Comparison of ENCODE assay signal across 15 cellular contexts in genomic region chr9:137273616-137274320, GRCh38. TPM values are rescaled to one million over a fixed set of nuclear protein-coding genes. Genes with fewer than 3 reads are reported as not detected.
DNase-seq lines count a peak whose midpoint lies in the region; FAIRE-seq and TF ChIP-seq lines count a peak whose summit lies in the region.
"Had no signal": no experiment of that assay in that cellular context is flagged by ENCODE, and none has a peak within 500 bp of the region (broad histone marks: within the 10 kb centered on the region; RNA-seq: fewer than 3 reads in every experiment).

No MANE protein-coding gene starts in this region.

- no peak for TF ChIP-seq EP300 in H1 (IDR thresholded peaks at IDR 0.05; ENCODE audit: borderline replicate concordance in 1 of 2, low read depth in 2 of 2, low read length in 2 of 2)

- no peak overlapping the region for H3K56ac ChIP-seq in H1 (replicated peaks; ENCODE audit: insufficient read length, low read depth, low read length)

- no peak overlapping the region for H4K91ac ChIP-seq in H1 (replicated peaks; ENCODE audit: insufficient read length, low read length)

- 89% methylated on average over 15 of the region's 15 CpGs; no CpG with 5 or more reads in 1 of the 2 experiments for WGBS in H1 (ENCODE audit: extremely low coverage in 1 of 2, insufficient coverage in 1 of 2, insufficient read length in 1 of 2, insufficient replicate concordance in 2 of 2, low coverage in 1 of 2, low lambda C conversion rate in 2 of 2, missing lambda C conversion rate in 1 of 2), 2 experiments
- 24 to 61% (median 47%) methylated on average over 14 to 15 of the region's 15 CpGs for WGBS in small intestine, 3 donors

- no peak overlapping the region for H3K4ac ChIP-seq in H1 (replicated peaks; ENCODE audit: insufficient read length, low read depth, low read length)

- H4K20me1 ChIP-seq in H1 (replicated peaks in 1 of 2; ENCODE audit: control insufficient read depth in 1 of 2, insufficient read depth in 2 of 2, low read length in 2 of 2), result peaks cover 4 to 7% of the 10 kb centered on the region in 2 experiments

- no peak overlapping the region for H2AFZ ChIP-seq in H1 (ENCODE audit: low read length)

- H3K27me3 ChIP-seq in H1 (replicated peaks in 1 of 4; ENCODE audit: control insufficient read depth in 3 of 4, extremely low read depth in 1 of 4, insufficient read depth in 3 of 4, low read length in 3 of 4) (peaks cover 0 to 7% (median 2%) of the 10 kb centered on the region in 4 experiments; a peak in 4 of 7 replicates), small intestine (ENCODE audit: control insufficient read depth in 2 of 2, insufficient read depth in 2 of 2, low read length in 2 of 2) (no peaks in the 10 kb centered on the region), BE2C (no peaks in the 10 kb centered on the region)

- H3K4me3 ChIP-seq in H1 (ENCODE audit: extremely low read depth in 1 of 4, insufficient read depth in 2 of 4, low read depth in 3 of 4, low read length in 4 of 4), result no peak overlapping the region
- no peak overlapping the region for H3K4me3 ChIP-seq in small intestine (ENCODE audit: low read depth in 1 of 2, low read length in 2 of 2)
- H3K4me3 ChIP-seq in BE2C (ENCODE audit: low read depth, low read length), result no peak overlapping the region
- H3K4me3 ChIP-seq: A549 had no signal

- H3K9me3 ChIP-seq in H1 (ENCODE audit: insufficient read depth in 2 of 2, low read depth in 1 of 2, low read length in 1 of 2) (no peaks in the 10 kb centered on the region), small intestine (ENCODE audit: control insufficient read depth, low read depth) (no peaks in the 10 kb centered on the region), BE2C (no peaks in the 10 kb centered on the region)
- H3K9me3 ChIP-seq: A549 had no signal

- CTCF ChIA-PET in H1 (lab: Charles Lee; ENCODE audit: partially characterized antibody), result interaction anchor here (0.5 to 2.2 kb wide), 10 partner anchors 9 to 212 kb away, joined by 3 to 8 read pairs (median 4); no protein-coding TSS in a partner anchor

- no peak overlapping the region for H3K18ac ChIP-seq in H1 (ENCODE audit: extremely low read depth, low read length)

- no peak overlapping the region for H3K14ac ChIP-seq in H1 (ENCODE audit: insufficient read length)

- no peaks in the 10 kb centered on the region for H3K79me2 ChIP-seq in H1 (ENCODE audit: control insufficient read depth in 1 of 2, insufficient read depth in 2 of 2, low read length in 2 of 2)

- no peak overlapping the region for H2BK120ac ChIP-seq in H1 (replicated peaks; ENCODE audit: low read depth, low read length)

- no peak for TF ChIP-seq RAD21 in H1 (IDR thresholded peaks at IDR 0.05 in 1 of 2, conservative IDR thresholded peaks at IDR 0.05 in 1 of 2; ENCODE audit: low read depth in 2 of 2, low read length in 2 of 2)

- no peak for TF ChIP-seq POLR2A in H1 (IDR thresholded peaks at IDR 0.05; ENCODE audit: control extremely low read depth in 1 of 2, low read depth in 2 of 2, low read length in 2 of 2)

- H3K4me1 ChIP-seq in H1 (replicated peaks in 1 of 4; ENCODE audit: control insufficient read depth in 3 of 4, insufficient read depth in 4 of 4, low read length in 3 of 4) (peaks cover 0 to 23% (median 13%) of the 10 kb centered on the region in 4 experiments; a peak in 6 of 7 replicates), small intestine (ENCODE audit: control insufficient read depth in 2 of 2, insufficient read depth in 1 of 2, low read depth in 1 of 2, low read length in 1 of 2) (peaks cover 4 to 16% of the 10 kb centered on the region in 2 donors), BE2C (peaks cover 12% of the 10 kb centered on the region)

- H4K8ac ChIP-seq in H1 (ENCODE audit: extremely low read depth, insufficient read depth, low read length), result no peak overlapping the region; the same call in 1 of the 2 replicates

- H3K27ac ChIP-seq in H1 (ENCODE audit: low read depth, low read length), result no peak overlapping the region
- peak overlapping the region; percentile 56 to 85 for H3K27ac ChIP-seq in small intestine (ENCODE audit: low read depth in 1 of 2, low read length in 1 of 2)

- DNase-seq in NCI-H2029 (lab: John Stamatoyannopoulos, UW) (peak; percentile 71), NCI-H2029 treated with DMSO at 0.1 percent for 48 hours (lab: John Stamatoyannopoulos, UW) (no peak), NCI-H69 (lab: John Stamatoyannopoulos, UW) (peak; percentile 77), H1 (ENCODE audit: low read depth in 1 of 2, low spot score in 2 of 2) (no peak), small intestine (no peak), BE2C (no peak), GF-D8 (lab: John Stamatoyannopoulos, UW) (no peak), ecto neural progenitor cell (ENCODE audit: low spot score) (no peak)
- DNase-seq: activated naive CD4-positive, alpha-beta T cell treated with anti-CD3 and anti-CD28 coated beads for 36 hours; caudate nucleus; Right ventricle myocardium superior had no signal

- H4K5ac ChIP-seq in H1 (ENCODE audit: insufficient read length, low read depth, low read length), result no peak overlapping the region

- no peaks in the 10 kb centered on the region for H3K79me1 ChIP-seq in H1 (ENCODE audit: low read depth, low read length)

- H3K23me2 ChIP-seq in H1 (ENCODE audit: low read depth, low read length), result peaks cover 2% of the 10 kb centered on the region; the same call in 1 of the 2 replicates

- H2BK20ac ChIP-seq in H1 (ENCODE audit: low read length), result no peak overlapping the region

- no peak overlapping the region for H2BK15ac ChIP-seq in H1 (ENCODE audit: low read length)

- no peak overlapping the region for H2BK12ac ChIP-seq in H1 (ENCODE audit: low read depth, low read length)

- FAIRE-seq in H1 (lab: Jason Lieb, UNC) (no peak), small intestine (lab: Jason Lieb, UNC) (no peak)
- FAIRE-seq: A549, D721Med, TTC549 had no signal

- peaks cover 0 to 12% (median 10%) of the 10 kb centered on the region in 4 experiments; a peak in 6 of 8 replicates for H3K36me3 ChIP-seq in H1 (ENCODE audit: control insufficient read depth in 2 of 4, insufficient read depth in 4 of 4, low read length in 3 of 4)
- peaks cover 0 to 5% of the 10 kb centered on the region in 2 donors for H3K36me3 ChIP-seq in small intestine (ENCODE audit: control insufficient read depth in 2 of 2, insufficient read depth in 2 of 2, low read length in 2 of 2)
- H3K36me3 ChIP-seq in BE2C, result peaks cover 24% of the 10 kb centered on the region

- TF ChIP-seq CTCF in H1 (IDR thresholded peaks at IDR 0.05; ENCODE audit: control extremely low read depth in 1 of 3, insufficient read depth in 1 of 3, low read depth in 1 of 3, low read length in 3 of 3), result no peak
- TF ChIP-seq CTCF in BE2C (IDR thresholded peaks at IDR 0.05; ENCODE audit: low read depth, low read length), result no peak

- no peak overlapping the region for H3K9ac ChIP-seq in H1 (replicated peaks in 1 of 4; ENCODE audit: extremely low read depth in 1 of 4, low read depth in 3 of 4, low read length in 3 of 4)

- no peak overlapping the region for H3K23ac ChIP-seq in H1 (ENCODE audit: insufficient read length)

- no peak overlapping the region for H3K4me2 ChIP-seq in H1 (ENCODE audit: insufficient read depth in 1 of 2, low read depth in 2 of 2, low read length in 2 of 2)
- H3K4me2 ChIP-seq: A549 had no signal

- no peak overlapping the region for H2AK5ac ChIP-seq in H1 (ENCODE audit: low read depth, low read length)

- peak overlapping the region; percentile 52 for H2BK5ac ChIP-seq in H1 (ENCODE audit: low read depth, low read length)

- POLR2A ChIA-PET in H1 (lab: Charles Lee; ENCODE audit: partially characterized antibody), result interaction anchor here (1.0 to 47.8 kb wide), 4 partner anchors 8 to 39 kb away, joined by 3 to 1462 read pairs (median 4); partner anchors contain the start of genes CYSRT1, NDOR1, NELFB and NRARP

RNA-seq across cellular contexts. Expression of gene TOR4A, which starts 3.8 kb away (rescaled TPM):
- 9.2 and 9.3 TPM in 2 replicates for total RNA-seq in H1 (2021; fragmentation: NEBNext Ultra II Directional; extraction: Animal tissue kit (Norgen Biotek cat#: 25700))
- 8.4 and 11.4 TPM in 2 replicates for polyA plus RNA-seq in H1 (2011; rRNA removed)
- polyA plus RNA-seq in H1 (2011; cell fraction: cytosol; rRNA removed), result 6.6 TPM
- 11.1 TPM for polyA plus RNA-seq in H1 (2011; cell fraction: nucleus; rRNA removed)
- 3.5 to 6.6 TPM (median 5.8 TPM) in 4 replicates for polyA plus RNA-seq in H1 (2012, experiment 1 of 2)
- polyA plus RNA-seq in H1 (2012, experiment 2 of 2), result 5.1 TPM
- polyA plus RNA-seq in H1 (2013, experiment 1 of 2), result 12.1 TPM
- polyA plus RNA-seq in H1 (2013, experiment 2 of 2), result 12.3 TPM
- 2.7 TPM in 2 replicates for polyA minus RNA-seq in H1 (2011; rRNA and poly(A)+ RNA removed)
- polyA minus RNA-seq in H1 (2011; cell fraction: cytosol; rRNA and poly(A)+ RNA removed), result 10.6 TPM
- polyA minus RNA-seq in H1 (2011; cell fraction: nucleus; rRNA and poly(A)+ RNA removed), result 9.7 TPM
- polyA plus RNA-seq in small intestine, result 10 to 100 TPM in 1 of 3 donors, 1 to 10 TPM in 2; 3.4 to 21.5 (median 9.7) TPM
- 9.9 TPM for polyA plus RNA-seq in BE2C (2012; ENCODE audit: insufficient read depth, insufficient read length, low read depth)

RNA-seq across cellular contexts. Expression of gene NELFB, which starts 18.6 kb away (rescaled TPM):
- 70.8 and 78.0 TPM in 2 replicates for total RNA-seq in H1 (2021; fragmentation: NEBNext Ultra II Directional; extraction: Animal tissue kit (Norgen Biotek cat#: 25700))
- polyA plus RNA-seq in H1 (2011; rRNA removed) (57.6 and 86.5 TPM in 2 replicates), small intestine (10 to 100 TPM; 34.7 to 62.5 (median 34.9) TPM)
- polyA plus RNA-seq in H1 (2011; cell fraction: cytosol; rRNA removed), result 76.0 TPM
- 88.6 TPM for polyA plus RNA-seq in H1 (2011; cell fraction: nucleus; rRNA removed)
- 60.2 to 87.1 TPM (median 80.4 TPM) in 4 replicates for polyA plus RNA-seq in H1 (2012, experiment 1 of 2)
- 79.8 TPM for polyA plus RNA-seq in H1 (2012, experiment 2 of 2)
- polyA plus RNA-seq in H1 (2013, experiment 1 of 2), result 37.9 TPM
- 37.5 TPM for polyA plus RNA-seq in H1 (2013, experiment 2 of 2)
- polyA minus RNA-seq in H1 (2011; rRNA and poly(A)+ RNA removed), result 38.7 and 47.9 TPM in 2 replicates
- polyA minus RNA-seq in H1 (2011; cell fraction: cytosol; rRNA and poly(A)+ RNA removed), result 49.8 TPM
- 27.2 TPM for polyA minus RNA-seq in H1 (2011; cell fraction: nucleus; rRNA and poly(A)+ RNA removed)
- 204 TPM for polyA plus RNA-seq in BE2C (2012; ENCODE audit: insufficient read depth, insufficient read length, low read depth)

RNA-seq across cellular contexts. Expression of gene STPG3, which starts 22.7 kb away (rescaled TPM):
- total RNA-seq in H1 (2021; fragmentation: NEBNext Ultra II Directional; extraction: Animal tissue kit (Norgen Biotek cat#: 25700)), result not detected in 2 replicates
- polyA plus RNA-seq in H1 (2011; rRNA removed), result 0.14 TPM in 1 of 2 replicates, not detected in the other
- not detected for polyA plus RNA-seq in H1 (2011; cell fraction: cytosol; rRNA removed)
- polyA plus RNA-seq in H1 (2011; cell fraction: nucleus; rRNA removed), result 0.43 TPM
- polyA plus RNA-seq in H1 (2012, experiment 1 of 2), result 0.42 to 0.67 TPM (median 0.61 TPM) in 3 of 4 replicates, not detected in the other
- polyA plus RNA-seq in H1 (2012, experiment 2 of 2), result 0.30 TPM
- 0.06 TPM for polyA plus RNA-seq in H1 (2013, experiment 1 of 2)
- not detected for polyA plus RNA-seq in H1 (2013, experiment 2 of 2)
- not detected in 2 replicates for polyA minus RNA-seq in H1 (2011; rRNA and poly(A)+ RNA removed)
- not detected for polyA minus RNA-seq in H1 (2011; cell fraction: cytosol; rRNA and poly(A)+ RNA removed)
- not detected for polyA minus RNA-seq in H1 (2011; cell fraction: nucleus; rRNA and poly(A)+ RNA removed)
- polyA plus RNA-seq in small intestine, result not detected
- polyA plus RNA-seq in BE2C (2012; ENCODE audit: insufficient read depth, insufficient read length, low read depth), result not detected
- total RNA-seq: activated naive CD4-positive, alpha-beta T cell treated with anti-CD3 and anti-CD28 coated beads for 36 hours; epithelial cell of proximal tubule had no signal
- polyA plus RNA-seq: A549 had no signal

RNA-seq across cellular contexts. Expression of gene NRARP, which starts 28.3 kb away (rescaled TPM):
- 35.4 and 37.2 TPM in 2 replicates for total RNA-seq in H1 (2021; fragmentation: NEBNext Ultra II Directional; extraction: Animal tissue kit (Norgen Biotek cat#: 25700))
- polyA plus RNA-seq in H1 (2011; rRNA removed) (32.5 and 52.0 TPM in 2 replicates), small intestine (10 to 100 TPM in 1 of 3 donors, 1 to 10 TPM in 2; 3.2 to 12.6 (median 5.1) TPM)
- 27.2 TPM for polyA plus RNA-seq in H1 (2011; cell fraction: cytosol; rRNA removed)
- polyA plus RNA-seq in H1 (2011; cell fraction: nucleus; rRNA removed), result 23.8 TPM
- polyA plus RNA-seq in H1 (2012, experiment 1 of 2), result 13.6 to 21.0 TPM (median 17.4 TPM) in 4 replicates
- polyA plus RNA-seq in H1 (2012, experiment 2 of 2), result 10.2 TPM
- polyA plus RNA-seq in H1 (2013, experiment 1 of 2), result 18.6 TPM
- 18.9 TPM for polyA plus RNA-seq in H1 (2013, experiment 2 of 2)
- 4.4 and 6.2 TPM in 2 replicates for polyA minus RNA-seq in H1 (2011; rRNA and poly(A)+ RNA removed)
- 23.5 TPM for polyA minus RNA-seq in H1 (2011; cell fraction: cytosol; rRNA and poly(A)+ RNA removed)
- polyA minus RNA-seq in H1 (2011; cell fraction: nucleus; rRNA and poly(A)+ RNA removed), result 36.3 TPM
- 5.3 TPM for polyA plus RNA-seq in BE2C (2012; ENCODE audit: insufficient read depth, insufficient read length, low read depth)

RNA-seq across cellular contexts. Expression of gene TUBB4B, which starts 32.7 kb away (rescaled TPM):
- total RNA-seq in H1 (2021; fragmentation: NEBNext Ultra II Directional; extraction: Animal tissue kit (Norgen Biotek cat#: 25700)), result 307 and 311 TPM in 2 replicates
- polyA plus RNA-seq in H1 (2011; rRNA removed) (280 and 342 TPM in 2 replicates), small intestine (100 to 1,000 TPM; 365 to 374 (median 369) TPM)
- polyA plus RNA-seq in H1 (2011; cell fraction: cytosol; rRNA removed), result 348 TPM
- 340 TPM for polyA plus RNA-seq in H1 (2011; cell fraction: nucleus; rRNA removed)
- polyA plus RNA-seq in H1 (2012, experiment 1 of 2), result 226 to 351 TPM (median 341 TPM) in 4 replicates
- polyA plus RNA-seq in H1 (2012, experiment 2 of 2), result 349 TPM
- 214 TPM for polyA plus RNA-seq in H1 (2013, experiment 1 of 2)
- polyA plus RNA-seq in H1 (2013, experiment 2 of 2), result 205 TPM
- polyA minus RNA-seq in H1 (2011; rRNA and poly(A)+ RNA removed), result 150 and 158 TPM in 2 replicates
- 145 TPM for polyA minus RNA-seq in H1 (2011; cell fraction: cytosol; rRNA and poly(A)+ RNA removed)
- 92.9 TPM for polyA minus RNA-seq in H1 (2011; cell fraction: nucleus; rRNA and poly(A)+ RNA removed)
- polyA plus RNA-seq in BE2C (2012; ENCODE audit: insufficient read depth, insufficient read length, low read depth), result 604 TPM

Comparison
In these comparisons a context has a peak if more than half of its experiments do, and no peak if none do; other contexts are left out.
1. DNase-seq: peak in NCI-H2029 (single experiment) and NCI-H69 (single experiment); none in NCI-H2029 treated with DMSO at 0.1 percent for 48 hours (single experiment), H1 (0 of 2), small intestine (single experiment), BE2C (single experiment), GF-D8 (single experiment) and ecto neural progenitor cell (single experiment).